In genomic region chr11:126480410-126481302, GRCh38 we compare ENCODE assay signal across 8 cellular contexts.
DNase-seq lines count a peak whose midpoint lies in the region; ATAC-seq and TF ChIP-seq lines count a peak whose summit lies in the region.

No MANE protein-coding gene starts in this region.

- peak; percentile 33; the same call in 1 of the 2 replicates for TF ChIP-seq POLR2A in Raji (IDR thresholded peaks at IDR 0.05; ENCODE audit: insufficient read depth, low read depth, low read length)

- H3K4me3 ChIP-seq in LNCaP clone FGC (ENCODE audit: low read depth, low read length) (no peak overlapping the region), neutrophil (ENCODE audit: low read depth in 1 of 2, low read length in 1 of 2) (peak overlapping the region; percentile 16 to 39)

- H3K9me3 ChIP-seq in neutrophil, result no peaks in the 10 kb centered on the region

- peak; percentile 54 for ATAC-seq in GM21825 (IDR thresholded peaks at IDR 0.05; ENCODE audit: unreplicated experiment)
- peak; percentile 84 for ATAC-seq in foreskin keratinocyte

- H3K27me3 ChIP-seq in foreskin keratinocyte (no peaks in the 10 kb centered on the region), neutrophil (no peaks in the 10 kb centered on the region)

- TF ChIP-seq CTCF in LNCaP clone FGC (IDR thresholded peaks at IDR 0.05; ENCODE audit: control insufficient read depth, extremely low read depth, insufficient read depth) (peak; percentile 94), foreskin keratinocyte (conservative IDR thresholded peaks at IDR 0.05) (peak; percentile 93), neutrophil (IDR thresholded peaks at IDR 0.05) (peak; percentile 97)

- H3K4me1 ChIP-seq in foreskin keratinocyte, result no peaks in the 10 kb centered on the region
- H3K4me1 ChIP-seq in neutrophil (ENCODE audit: control insufficient read depth in 1 of 2, insufficient read depth in 1 of 2, low read depth in 1 of 2, low read length in 1 of 2), result peaks cover 18 to 30% of the 10 kb centered on the region in 2 experiments

- H3K27ac ChIP-seq in foreskin keratinocyte (no peak overlapping the region), neutrophil (peak overlapping the region; percentile 36)

- peak; percentile 97 for DNase-seq in DMS79 treated with DMSO at 0.1 percent for 48 hours (lab: John Stamatoyannopoulos, UW)
- peak; percentile 63 for DNase-seq in LNCaP clone FGC (ENCODE audit: low read depth)
- peak; percentile 57 for DNase-seq in activated effector memory CD4-positive, alpha-beta T cell treated with Interleukin-2 at 50 U/mL for 16 hours
- DNase-seq in foreskin keratinocyte, result peak; percentile 33 to 66
- DNase-seq in stromal cell of bone marrow (ENCODE audit: low read depth), result peak; percentile 76

- H3K36me3 ChIP-seq in neutrophil, result no peaks in the 10 kb centered on the region
